In genomic region chr1:38341694-38342093, GRCh38 we compare ENCODE assay signal across 26 cellular contexts.
"Had no signal": no experiment of that assay in that cellular context is flagged by ENCODE, and none has a peak within 500 bp of the region (broad histone marks: within the 10 kb centered on the region; RNA-seq: fewer than 3 reads in every experiment).

No MANE protein-coding gene starts in this region.

- H3K4me3 ChIP-seq: esophagus squamous epithelium, gastrocnemius medialis, heart right ventricle, left lung, lower lobe of right lung, mucosa of descending colon had no signal

- H3K4me3 Mint-ChIP-seq: dendritic cell treated with granulocyte-macrophage colony-stimulating factor and Interleukin-4, amounts not matched to agents 40 ng/mL and 50 ng/mL, for 4 days; effector memory CD8-positive, alpha-beta T cell; endodermal cell; mesothelial cell of epicardium; naive B cell had no signal

- H3K4me1 Mint-ChIP-seq: naive B cell had no signal

- ATAC-seq: effector memory CD8-positive, alpha-beta T cell; esophagus mucosa; gastrocnemius medialis; heart right ventricle; left cardiac atrium; left lung; left ventricle myocardium superior; lower lobe of right lung; mucosa of descending colon had no signal

- H3K4me1 ChIP-seq: esophagus squamous epithelium, gastrocnemius medialis, heart right ventricle, left lung, lower lobe of right lung had no signal

- H3K27ac ChIP-seq: epithelial cell of prostate, esophagus squamous epithelium, gastrocnemius medialis, heart right ventricle, left lung, lower lobe of right lung had no signal

- H3K9me3 ChIP-seq: gastrocnemius medialis, lower lobe of right lung, mucosa of descending colon had no signal

- H3K27ac Mint-ChIP-seq: dendritic cell treated with granulocyte-macrophage colony-stimulating factor and Interleukin-4, amounts not matched to agents 40 ng/mL and 50 ng/mL, for 4 days; effector memory CD8-positive, alpha-beta T cell; endodermal cell; mesothelial cell of epicardium had no signal

- H3K36me3 Mint-ChIP-seq: mesothelial cell of epicardium had no signal

- H3K9me3 Mint-ChIP-seq: dendritic cell treated with granulocyte-macrophage colony-stimulating factor and Interleukin-4, amounts not matched to agents 40 ng/mL and 50 ng/mL, for 4 days; effector memory CD8-positive, alpha-beta T cell had no signal

- H3K36me3 ChIP-seq: esophagus squamous epithelium, gastrocnemius medialis, heart right ventricle, left lung, lower lobe of right lung had no signal

- FAIRE-seq: colon, endometrium, keratinocyte had no signal

- DNase-seq: cortex of kidney; effector CD8-positive, alpha-beta T cell; effector memory CD8-positive, alpha-beta T cell; endodermal cell; erythroblast; esophagus squamous epithelium; foreskin fibroblast; foreskin melanocyte; gastrocnemius medialis; glutamatergic neuron; heart right ventricle; hippocampal formation; left cardiac atrium; left lung; left ventricle myocardium superior; lower lobe of right lung; mesenchymal stem cell; mucosa of descending colon; naive B cell had no signal
